In genomic region chr12:50100561-50100960, GRCh38 we compare ENCODE assay signal across 21 cellular contexts. TPM values are rescaled to one million over a fixed set of nuclear protein-coding genes. Genes with fewer than 3 reads are reported as not detected.
DNase-seq lines count a peak whose midpoint lies in the region; ATAC-seq and TF ChIP-seq lines count a peak whose summit lies in the region.
"Had no signal": no experiment of that assay in that cellular context is flagged by ENCODE, and none has a peak within 500 bp of the region (broad histone marks: within the 10 kb centered on the region; RNA-seq: fewer than 3 reads in every experiment).

No MANE protein-coding gene starts in this region.

- DNase-seq in cardiac muscle cell (ENCODE audit: low read depth in 1 of 2, low spot score in 1 of 2) (no peak), right cardiac atrium (no peak), naive B cell (no peak), amniotic stem cell (lab: John Stamatoyannopoulos, UW) (no peak), NCI-H526 treated with DMSO at 0.1 percent for 48 hours (lab: John Stamatoyannopoulos, UW) (no peak), OCI-M1 (lab: John Stamatoyannopoulos, UW) (no peak)
- no peak for DNase-seq in central memory CD8-positive, alpha-beta T cell (ENCODE audit: low spot score in 2 of 2)
- no peak for DNase-seq in activated T-cell treated with anti-CD3 and anti-CD28 coated beads, Interleukin-2, amount 50 U/mL, for 4 hours
- DNase-seq: 8988T; CD4-positive, alpha-beta memory T cell; DMS79; GOT3; NCI-H1048; NCI-H1436 treated with DMSO at 0.1 percent for 48 hours; NCI-H2029 treated with DMSO at 0.1 percent for 48 hours; NCI-H2171 treated with DMSO at 0.1 percent for 48 hours; NCI-H446 treated with DMSO at 0.1 percent for 48 hours; NCI-H774 had no signal

- no peak overlapping the region for H3K4me3 Mint-ChIP-seq in central memory CD8-positive, alpha-beta T cell
- no peak overlapping the region for H3K4me3 Mint-ChIP-seq in naive B cell
- no peak overlapping the region for H3K4me3 Mint-ChIP-seq in activated T-cell treated with anti-CD3 and anti-CD28 coated beads, Interleukin-2, amount 50 U/mL, for 4 hours
- H3K4me3 Mint-ChIP-seq: CD4-positive, alpha-beta memory T cell had no signal

- H3K36me3 Mint-ChIP-seq in central memory CD8-positive, alpha-beta T cell (ENCODE audit: insufficient read depth) = peaks cover 47% of the 10 kb centered on the region
- H3K36me3 Mint-ChIP-seq in naive B cell = peaks cover 29 to 34% of the 10 kb centered on the region in 2 donors
- H3K36me3 Mint-ChIP-seq in activated T-cell treated with anti-CD3 and anti-CD28 coated beads, Interleukin-2, amount 50 U/mL, for 4 hours (ENCODE audit: insufficient read depth) = peaks cover 38% of the 10 kb centered on the region

- H3K36me3 ChIP-seq in cardiac muscle cell = peaks cover 45% of the 10 kb centered on the region

- H3K9me3 ChIP-seq in cardiac muscle cell (ENCODE audit: low read depth) = no peaks in the 10 kb centered on the region
- no peaks in the 10 kb centered on the region for H3K9me3 ChIP-seq in right cardiac atrium (ENCODE audit: control insufficient read depth, low read length)

- H3K4me1 ChIP-seq in cardiac muscle cell (ENCODE audit: low read depth) (peaks cover 15% of the 10 kb centered on the region), right cardiac atrium (ENCODE audit: control insufficient read depth, insufficient read depth, low read length) (peaks cover 2% of the 10 kb centered on the region)

- intact Hi-C loops in right cardiac atrium (cut with DNase I) = no loop called here

- H3K27ac ChIP-seq in cardiac muscle cell (peak overlapping the region; percentile 16), right cardiac atrium (ENCODE audit: low read length) (no peak overlapping the region)
- H3K27ac ChIP-seq: KMS-11 had no signal

- no peaks in the 10 kb centered on the region for H3K27me3 Mint-ChIP-seq in central memory CD8-positive, alpha-beta T cell
- no peaks in the 10 kb centered on the region for H3K27me3 Mint-ChIP-seq in naive B cell
- no peaks in the 10 kb centered on the region for H3K27me3 Mint-ChIP-seq in activated T-cell treated with anti-CD3 and anti-CD28 coated beads, Interleukin-2, amount 50 U/mL, for 4 hours (ENCODE audit: low read depth)
- H3K27me3 Mint-ChIP-seq: CD4-positive, alpha-beta memory T cell had no signal

- no peak for TF ChIP-seq CTCF in cardiac muscle cell (IDR thresholded peaks at IDR 0.05; ENCODE audit: low read depth, low read length)

- ATAC-seq in right cardiac atrium (no peak), naive B cell (ENCODE audit: low read depth in 2 of 2) (no peak)
- ATAC-seq in central memory CD8-positive, alpha-beta T cell (replicated peaks; ENCODE audit: extremely low read depth, poor library complexity, severe bottlenecking) = no peak
- no peak for ATAC-seq in activated T-cell treated with anti-CD3 and anti-CD28 coated beads, Interleukin-2, amount 50 U/mL, for 4 hours
- ATAC-seq: Right ventricle myocardium inferior, SK-N-SH treated with all-trans-retinoic acid at 6 μM for 48 hours had no signal

- H3K27me3 ChIP-seq in cardiac muscle cell (no peaks in the 10 kb centered on the region), right cardiac atrium (ENCODE audit: control insufficient read depth, insufficient read depth) (no peaks in the 10 kb centered on the region)

- no peaks in the 10 kb centered on the region for H3K4me1 Mint-ChIP-seq in central memory CD8-positive, alpha-beta T cell
- peaks cover 0 to 20% (median 9%) of the 10 kb centered on the region in 3 donors for H3K4me1 Mint-ChIP-seq in naive B cell
- no peaks in the 10 kb centered on the region for H3K4me1 Mint-ChIP-seq in activated T-cell treated with anti-CD3 and anti-CD28 coated beads, Interleukin-2, amount 50 U/mL, for 4 hours (ENCODE audit: low read depth)
- H3K4me1 Mint-ChIP-seq: CD4-positive, alpha-beta memory T cell had no signal

- 87% methylated on average over 3 of the region's 3 CpGs for WGBS in right cardiac atrium

- no peaks in the 10 kb centered on the region for H3K9me3 Mint-ChIP-seq in central memory CD8-positive, alpha-beta T cell
- no peaks in the 10 kb centered on the region for H3K9me3 Mint-ChIP-seq in naive B cell
- no peaks in the 10 kb centered on the region for H3K9me3 Mint-ChIP-seq in activated T-cell treated with anti-CD3 and anti-CD28 coated beads, Interleukin-2, amount 50 U/mL, for 4 hours
- H3K9me3 Mint-ChIP-seq: CD4-positive, alpha-beta memory T cell had no signal

- peak overlapping the region; percentile 33 for H3K27ac Mint-ChIP-seq in central memory CD8-positive, alpha-beta T cell (ENCODE audit: low read depth)
- H3K27ac Mint-ChIP-seq in naive B cell = peak overlapping the region in 4 of 6 donors; percentile 10 to 82 (median 65)

- H3K4me3 ChIP-seq in cardiac muscle cell = no peak overlapping the region
- no peak overlapping the region for H3K4me3 ChIP-seq in right cardiac atrium (ENCODE audit: low read length)

RNA-seq across cellular contexts. Expression of gene GPD1, which starts 3.2 kb away (rescaled TPM):
- total RNA-seq in cardiac muscle cell (1.7 and 3.4 TPM in 2 replicates), right cardiac atrium (10 to 100 TPM in 2 of 4 donors, 1 to 10 TPM in 2; 4.1 to 18.4 (median 9.6) TPM)
- polyA plus RNA-seq in cardiac muscle cell (2.5 and 4.3 TPM in 2 replicates), right cardiac atrium (24.6 TPM), naive B cell (ENCODE audit: low read depth in 6 of 6) (not detected)
- total RNA-seq in activated T-cell treated with anti-CD3 and anti-CD28 coated beads, Interleukin-2, amount 50 U/mL, for 4 hours = 1 to 10 TPM in 1 of 3 donors, under 1 TPM in 2; 0.60 to 1.2 (median 0.87) TPM
- polyA plus RNA-seq: CD4-positive, alpha-beta memory T cell had no signal

RNA-seq across cellular contexts. Expression of gene COX14, which starts 11.5 kb away (rescaled TPM):
- total RNA-seq in cardiac muscle cell = 43.9 and 105 TPM in 2 replicates
- 234 and 265 TPM in 2 replicates for polyA plus RNA-seq in cardiac muscle cell
- total RNA-seq in right cardiac atrium = 100 to 1,000 TPM; 141 to 203 (median 167) TPM
- polyA plus RNA-seq in right cardiac atrium = 258 TPM
- polyA plus RNA-seq in naive B cell (ENCODE audit: low read depth in 6 of 6) = 100 to 1,000 TPM; 171 to 225 (median 208) TPM
- total RNA-seq in activated T-cell treated with anti-CD3 and anti-CD28 coated beads, Interleukin-2, amount 50 U/mL, for 4 hours = 10 to 100 TPM; 45.9 to 50.1 (median 46.5) TPM

RNA-seq across cellular contexts. Expression of gene SMARCD1, which starts 15.4 kb away (rescaled TPM):
- 97.8 and 108 TPM in 2 replicates for total RNA-seq in cardiac muscle cell
- 40.7 and 45.1 TPM in 2 replicates for polyA plus RNA-seq in cardiac muscle cell
- total RNA-seq in right cardiac atrium = 10 to 100 TPM; 15.8 to 24.5 (median 19.7) TPM
- 11.6 TPM for polyA plus RNA-seq in right cardiac atrium
- polyA plus RNA-seq in naive B cell (ENCODE audit: low read depth in 6 of 6) = 10 to 100 TPM; 13.1 to 28.1 (median 21.0) TPM
- 10 to 100 TPM; 85.8 to 99.4 (median 97.6) TPM for total RNA-seq in activated T-cell treated with anti-CD3 and anti-CD28 coated beads, Interleukin-2, amount 50 U/mL, for 4 hours

RNA-seq across cellular contexts. Expression of gene ASIC1, which starts 43.2 kb away (rescaled TPM):
- 5.0 and 7.0 TPM in 2 replicates for total RNA-seq in cardiac muscle cell
- 4.6 and 6.9 TPM in 2 replicates for polyA plus RNA-seq in cardiac muscle cell
- total RNA-seq in right cardiac atrium = 1 to 10 TPM; 1.3 to 4.5 (median 3.2) TPM
- 2.0 TPM for polyA plus RNA-seq in right cardiac atrium
- polyA plus RNA-seq in naive B cell (ENCODE audit: low read depth in 6 of 6) = not detected
- 1 to 10 TPM; 2.8 to 8.4 (median 7.7) TPM for total RNA-seq in activated T-cell treated with anti-CD3 and anti-CD28 coated beads, Interleukin-2, amount 50 U/mL, for 4 hours
- polyA plus RNA-seq: CD4-positive, alpha-beta memory T cell had no signal
